In the genomic region with DNA sequence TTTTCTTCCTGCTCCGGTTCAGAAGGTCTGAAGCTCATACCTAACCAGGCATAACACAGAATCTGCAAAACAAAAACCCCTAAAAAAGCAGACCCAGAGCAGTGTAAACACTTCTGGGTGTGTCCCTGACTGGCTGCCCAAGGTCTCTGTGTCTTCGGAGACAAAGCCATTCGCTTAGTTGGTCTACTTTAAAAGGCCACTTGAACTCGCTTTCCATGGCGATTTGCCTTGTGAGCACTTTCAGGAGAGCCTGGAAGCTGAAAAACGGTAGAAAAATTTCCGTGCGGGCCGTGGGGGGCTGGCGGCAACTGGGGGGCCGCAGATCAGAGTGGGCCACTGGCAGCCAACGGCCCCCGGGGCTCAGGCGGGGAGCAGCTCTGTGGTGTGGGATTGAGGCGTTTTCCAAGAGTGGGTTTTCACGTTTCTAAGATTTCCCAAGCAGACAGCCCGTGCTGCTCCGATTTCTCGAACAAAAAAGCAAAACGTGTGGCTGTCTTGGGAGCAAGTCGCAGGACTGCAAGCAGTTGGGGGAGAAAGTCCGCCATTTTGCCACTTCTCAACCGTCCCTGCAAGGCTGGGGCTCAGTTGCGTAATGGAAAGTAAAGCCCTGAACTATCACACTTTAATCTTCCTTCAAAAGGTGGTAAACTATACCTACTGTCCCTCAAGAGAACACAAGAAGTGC, we compare ENCODE assay signal across 8 cellular contexts. TPM values are rescaled to one million over a fixed set of nuclear protein-coding genes. Genes with fewer than 3 reads are reported as not detected.
DNase-seq lines count a peak whose midpoint lies in the region; FAIRE-seq and TF ChIP-seq lines count a peak whose summit lies in the region.

No MANE protein-coding gene starts in this region.

- peaks cover 4 to 25% (median 12%) of the 10 kb centered on the region in 4 donors for H3K4me1 ChIP-seq in liver (ENCODE audit: control insufficient read depth in 4 of 4, insufficient read depth in 4 of 4, low read length in 3 of 4)

- TF ChIP-seq CTCF in bronchial epithelial cell (IDR thresholded peaks at IDR 0.05; ENCODE audit: insufficient read depth, low read length, severe bottlenecking), result no peak
- no peak for TF ChIP-seq CTCF in liver (IDR thresholded peaks at IDR 0.05; ENCODE audit: low read depth, low read length, missing input control)

- H3K36me3 ChIP-seq in bronchial epithelial cell (ENCODE audit: control insufficient read depth, insufficient read depth, low read length) (peaks cover 10% of the 10 kb centered on the region), liver (ENCODE audit: control insufficient read depth in 4 of 4, insufficient read depth in 3 of 4, low read depth in 1 of 4, low read length in 3 of 4) (peaks cover 0 to 16% (median 4%) of the 10 kb centered on the region in 4 donors)

- no peak for FAIRE-seq in bronchial epithelial cell (lab: Jason Lieb, UNC)

- H3K9me3 ChIP-seq in liver (ENCODE audit: control insufficient read depth in 4 of 4, low read length in 3 of 4), result no peaks in the 10 kb centered on the region

- peak overlapping the region; percentile 99 to 100 for H3K9ac ChIP-seq in liver (ENCODE audit: low read depth in 1 of 2, low read length in 2 of 2)

- 4% methylated on average over 24 of the region's 24 CpGs for WGBS in liver

- peak overlapping the region; percentile 50 for H3K4me3 ChIP-seq in bronchial epithelial cell (ENCODE audit: low read depth, low read length)
- peak overlapping the region; percentile 65 to 71 (median 67) for H3K4me3 ChIP-seq in liver (ENCODE audit: low read depth in 1 of 3, low read length in 3 of 3)

- H3K27ac ChIP-seq in liver (ENCODE audit: low read depth in 1 of 2, low read length in 2 of 2), result peak overlapping the region; percentile 100

- H3K27me3 ChIP-seq in bronchial epithelial cell (ENCODE audit: control insufficient read depth, insufficient read depth, low read length) (no peaks in the 10 kb centered on the region), liver (ENCODE audit: control insufficient read depth in 4 of 4, insufficient read depth in 4 of 4, low read length in 3 of 4) (no peaks in the 10 kb centered on the region)

- TF ChIP-seq RAD21 in liver (IDR thresholded peaks at IDR 0.05), result no peak

- DNase-seq in DMS114 treated with DMSO at 0.1 percent for 48 hours (lab: John Stamatoyannopoulos, UW; ENCODE audit: unreplicated experiment) (peak; percentile 82), LHCN-M2 (ENCODE audit: low read depth) (peak; percentile 70), T-helper 2 cell (peak in 4 of 5 experiments; percentile 40 to 85 (median 54)), bronchial epithelial cell (ENCODE audit: low read depth) (peak; percentile 52), NCI-H1048 (lab: John Stamatoyannopoulos, UW) (no peak), GM19240 (ENCODE audit: insufficient read length, low spot score) (no peak)
- DNase-seq in stimulated activated CD8-positive, alpha-beta memory T cell treated with anti-CD3 and anti-CD28 coated beads, Interleukin-4, amount 100 ng/mL, for 24 hours (ENCODE audit: low read depth), result peak; percentile 33

TF ChIP-seq in liver, 16 proteins besides CTCF, POLR2A, EP300 and RAD21:
- TF ChIP-seq YY1 (IDR thresholded peaks at IDR 0.05) (peak; percentile 98), SP1 (IDR thresholded peaks at IDR 0.05) (no peak), EGR1 (IDR thresholded peaks at IDR 0.05; ENCODE audit: low read depth in 2 of 2) (peak in 1 of 2 donors; percentile 1)

RNA-seq across cellular contexts. Expression of a gene that starts 0.7 kb away (rescaled TPM):
- total RNA-seq in LHCN-M2 (2014; rRNA removed), result 1,575 and 2,461 TPM in 2 replicates
- 343 TPM for polyA plus RNA-seq in LHCN-M2 (2012)
- total RNA-seq in bronchial epithelial cell, result 11,095 and 16,401 TPM in 2 replicates
- 1,000 to 10,000 TPM; 3,688 to 8,306 TPM for total RNA-seq in liver
- 1,000 to 10,000 TPM in 1 of 2 donors, 10 to 100 TPM in 1; 11.9 to 3,868 TPM for polyA plus RNA-seq in liver

RNA-seq across cellular contexts. Expression of a gene that starts 26.7 kb away (rescaled TPM):
- total RNA-seq in LHCN-M2 (2014; rRNA removed) (104 and 113 TPM in 2 replicates), bronchial epithelial cell (49.5 and 64.5 TPM in 2 replicates), liver (10 to 100 TPM; 33.7 to 59.5 TPM)
- polyA plus RNA-seq in LHCN-M2 (2012), result 81.2 TPM
- 10 to 100 TPM; 45.6 to 62.0 TPM for polyA plus RNA-seq in liver

RNA-seq across cellular contexts. Expression of a gene that starts 60.0 kb away (rescaled TPM):
- total RNA-seq in LHCN-M2 (2014; rRNA removed) (17.1 and 27.3 TPM in 2 replicates), bronchial epithelial cell (22.5 and 35.0 TPM in 2 replicates), liver (10 to 100 TPM; 16.0 to 17.9 TPM)
- 13.1 TPM for polyA plus RNA-seq in LHCN-M2 (2012)
- polyA plus RNA-seq in liver, result 10 to 100 TPM in 1 of 2 donors, 1 to 10 TPM in 1; 8.8 to 46.2 TPM

Comparison
In these comparisons a context has a peak if more than half of its experiments do, and no peak if none do; other contexts are left out.
1. DNase-seq: peak in DMS114 treated with DMSO at 0.1 percent for 48 hours (single experiment), LHCN-M2 (single experiment), T-helper 2 cell (4 of 5), bronchial epithelial cell (single experiment) and stimulated activated CD8-positive, alpha-beta memory T cell treated with anti-CD3 and anti-CD28 coated beads, Interleukin-4, amount 100 ng/mL, for 24 hours (single experiment); none in NCI-H1048 (single experiment) and GM19240 (single experiment).